ENCODE assay signal across 11 cellular contexts in genomic region chr7:27134392-27134791, GRCh38. TPM values are rescaled to one million over a fixed set of nuclear protein-coding genes. Genes with fewer than 3 reads are reported as not detected.
DNase-seq lines count a peak whose midpoint lies in the region; ATAC-seq and TF ChIP-seq lines count a peak whose summit lies in the region.
"Had no signal": no experiment of that assay in that cellular context is flagged by ENCODE, and none has a peak within 500 bp of the region (broad histone marks: within the 10 kb centered on the region; RNA-seq: fewer than 3 reads in every experiment).

No MANE protein-coding gene starts in this region.

- H3K4me3 Mint-ChIP-seq in MCF 10A (ENCODE audit: unreplicated experiment): peak overlapping the region; percentile 42

- H3K27me3 Mint-ChIP-seq in MCF 10A (ENCODE audit: insufficient read depth, unreplicated experiment): no peaks in the 10 kb centered on the region

- TF ChIP-seq POLR2A in body of pancreas (IDR thresholded peaks at IDR 0.05): no peak

- H3K9ac ChIP-seq in HUES6 (ENCODE audit: low read length): peak overlapping the region; percentile 17

- BruUV-seq in MCF 10A (replicated peaks; lab: Mats Ljungman, UMichigan): no TSS peak

- H3K27me3 ChIP-seq in HUES6 (ENCODE audit: control insufficient read depth, insufficient read depth, low read length) (peaks cover 100% of the 10 kb centered on the region), psoas muscle (ENCODE audit: insufficient read depth in 3 of 3, low read length in 2 of 3) (no peaks in the 10 kb centered on the region), body of pancreas (peaks cover 0 to 29% of the 10 kb centered on the region in 2 donors)

- H3K9me3 ChIP-seq in HUES6 (ENCODE audit: control insufficient read depth, insufficient read depth, low read depth, low read length): no peaks in the 10 kb centered on the region
- no peaks in the 10 kb centered on the region for H3K9me3 ChIP-seq in psoas muscle
- no peaks in the 10 kb centered on the region for H3K9me3 ChIP-seq in body of pancreas

- no peak overlapping the region; the same call in 1 of the 2 replicates for H3K4me3 ChIP-seq in HUES6 (ENCODE audit: low read depth, low read length)
- H3K4me3 ChIP-seq in psoas muscle: peak overlapping the region; percentile 28
- H3K4me3 ChIP-seq in body of pancreas: no peak overlapping the region
- H3K4me3 ChIP-seq: cardiac muscle cell had no signal

- H3K4me1 Mint-ChIP-seq in MCF 10A (ENCODE audit: insufficient read depth, unreplicated experiment): peaks cover 48% of the 10 kb centered on the region

- no peaks in the 10 kb centered on the region for H3K36me3 ChIP-seq in HUES6 (ENCODE audit: control insufficient read depth, insufficient read depth, low read length)
- H3K36me3 ChIP-seq in psoas muscle (ENCODE audit: insufficient read depth in 1 of 2, low read depth in 1 of 2): no peaks in the 10 kb centered on the region
- no peaks in the 10 kb centered on the region for H3K36me3 ChIP-seq in body of pancreas (replicated peaks in 1 of 2; ENCODE audit: insufficient read depth in 1 of 2, low read depth in 2 of 2)
- H3K36me3 ChIP-seq: cardiac muscle cell had no signal

- POLR2A ChIA-PET in MCF 10A (lab: Yijun Ruan, JAX): interaction anchor here (0.7 to 2.9 kb wide), 9 partner anchors 9 to 934 kb away, joined by 3 to 13 read pairs (median 5); partner anchors contain the start of gene HOXA5

- intact Hi-C loops in MCF 10A (cut with micrococcal nuclease) (no loop called here), psoas muscle (cut with DNase I) (no loop called here), head of caudate nucleus (cut with DNase I) (no loop called here), body of pancreas (cut with DNase I) (no loop called here)

- peak overlapping the region; percentile 95 for H3K27ac Mint-ChIP-seq in MCF 10A (ENCODE audit: low read depth, unreplicated experiment)

- WGBS in psoas muscle, 3 donors: 2 to 5% (median 3%) methylated on average over 2 of the region's 2 CpGs
- WGBS in body of pancreas, 2 donors: 6 to 14% methylated on average over 2 of the region's 2 CpGs

- no peak overlapping the region for H3K27ac ChIP-seq in HUES6 (ENCODE audit: low read depth, low read length)
- H3K27ac ChIP-seq in psoas muscle: peak overlapping the region; percentile 69
- no peak overlapping the region for H3K27ac ChIP-seq in body of pancreas
- H3K27ac ChIP-seq: cardiac muscle cell had no signal

- ATAC-seq in psoas muscle (peak in 1 of 4 donors; percentile 47), body of pancreas (no peak)

- no peaks in the 10 kb centered on the region for H3K9me3 Mint-ChIP-seq in MCF 10A (ENCODE audit: unreplicated experiment)

- no peak for TF ChIP-seq CTCF in MCF 10A (IDR thresholded peaks at IDR 0.05; ENCODE audit: unreplicated experiment)
- TF ChIP-seq CTCF in psoas muscle (IDR thresholded peaks at IDR 0.05): no peak
- TF ChIP-seq CTCF in body of pancreas (IDR thresholded peaks at IDR 0.05): no peak

- CTCF ChIA-PET in MCF 10A (lab: Yijun Ruan, JAX): interaction anchor here (0.6 to 4.5 kb wide), 6 partner anchors 9 to 1242 kb away, joined by 3 to 19 read pairs (median 3); partner anchors contain the start of gene HOXA5

- peaks cover 4% of the 10 kb centered on the region; the same call in 1 of the 2 replicates for H3K4me1 ChIP-seq in HUES6 (ENCODE audit: control insufficient read depth, insufficient read depth, low read length)
- H3K4me1 ChIP-seq in psoas muscle: peaks cover 56% of the 10 kb centered on the region
- peaks cover 12% of the 10 kb centered on the region for H3K4me1 ChIP-seq in body of pancreas

- DNase-seq in GM03348 (ENCODE audit: low spot score) (peak; percentile 83), MCF 10A (ENCODE audit: unreplicated experiment) (peak; percentile 98), psoas muscle (no peak), NCI-H146 (lab: John Stamatoyannopoulos, UW) (no peak), head of caudate nucleus (no peak), body of pancreas (no peak), HUDEP-2 (lab: John Stamatoyannopoulos, UW; ENCODE audit: unreplicated experiment in 76 of 76) (no peak)
- DNase-seq: kidney glomerular epithelial cell, NCI-H1436 had no signal

- H3K36me3 Mint-ChIP-seq in MCF 10A (ENCODE audit: insufficient read depth, unreplicated experiment): peaks cover 7% of the 10 kb centered on the region

RNA-seq across cellular contexts. Expression of gene HOXA4, which starts 3.8 kb away (rescaled TPM):
- 2.6 and 3.7 TPM in 2 replicates for total RNA-seq in MCF 10A (2022)
- total RNA-seq in psoas muscle: 10 to 100 TPM in 2 of 4 donors, 1 to 10 TPM in 2; 7.2 to 11.5 (median 9.1) TPM
- 10 to 100 TPM in 2 of 3 donors, 1 to 10 TPM in 1; 6.8 to 20.8 (median 12.5) TPM for polyA plus RNA-seq in psoas muscle
- total RNA-seq in body of pancreas: 1 to 10 TPM in 1 of 2 donors, under 1 TPM in 1; 0.78 to 1.6 TPM
- total RNA-seq: cardiac muscle cell had no signal

RNA-seq across cellular contexts. Expression of gene HOXA5, which starts 9.1 kb away (rescaled TPM):
- total RNA-seq in MCF 10A (2022) (7.4 and 8.8 TPM in 2 replicates), psoas muscle (10 to 100 TPM in 1 of 4 donors, 1 to 10 TPM in 3; 4.7 to 18.8 (median 8.1) TPM), body of pancreas (1 to 10 TPM in 1 of 2 donors, under 1 TPM in 1; 0.99 to 2.6 TPM)
- 1 to 10 TPM; 2.6 to 7.6 (median 4.6) TPM for polyA plus RNA-seq in psoas muscle
- total RNA-seq: cardiac muscle cell had no signal
- polyA plus RNA-seq: cardiac muscle cell had no signal

RNA-seq across cellular contexts. Expression of gene HOXA6, which starts 13.2 kb away (rescaled TPM):
- total RNA-seq in MCF 10A (2022) (0.96 and 2.0 TPM in 2 replicates), psoas muscle (1 to 10 TPM; 2.5 to 3.7 (median 3.1) TPM), body of pancreas (not detected)
- 1 to 10 TPM in 2 of 3 donors, under 1 TPM in 1; 0.64 to 3.2 (median 1.5) TPM for polyA plus RNA-seq in psoas muscle
- total RNA-seq: cardiac muscle cell had no signal
- polyA plus RNA-seq: cardiac muscle cell had no signal

RNA-seq across cellular contexts. Expression of gene HOXA3, which starts 18.0 kb away (rescaled TPM):
- total RNA-seq in MCF 10A (2022) (8.2 and 14.0 TPM in 2 replicates), psoas muscle (1 to 10 TPM; 3.3 to 5.6 (median 4.2) TPM), body of pancreas (1 to 10 TPM in 1 of 2 donors, not detected in 1; 1.6 TPM)
- 1 to 10 TPM in 1 of 3 donors, under 1 TPM in 2; 0.65 to 2.6 (median 0.97) TPM for polyA plus RNA-seq in psoas muscle

RNA-seq across cellular contexts. Expression of gene HOXA7, which starts 22.1 kb away (rescaled TPM):
- total RNA-seq in MCF 10A (2022) (0.29 and 0.44 TPM in 2 replicates), psoas muscle (1 to 10 TPM; 4.7 to 8.4 (median 6.7) TPM), body of pancreas (under 1 TPM; 0.26 to 0.66 TPM)
- 10 to 100 TPM in 1 of 3 donors, 1 to 10 TPM in 2; 2.9 to 10.2 (median 6.2) TPM for polyA plus RNA-seq in psoas muscle
- total RNA-seq: cardiac muscle cell had no signal
- polyA plus RNA-seq: cardiac muscle cell had no signal

Comparison
In these comparisons a context has a peak if more than half of its experiments do, and no peak if none do; other contexts are left out.
1. DNase-seq: peak in GM03348 (single experiment) and MCF 10A (single experiment); none in psoas muscle (0 of 2), NCI-H146 (single experiment), head of caudate nucleus (0 of 42), body of pancreas (0 of 4) and HUDEP-2 (0 of 76).